In genomic region chr3:162492446-162493081, GRCh38 we compare ENCODE assay signal across 15 cellular contexts.
DNase-seq lines count a peak whose midpoint lies in the region; TF ChIP-seq lines count a peak whose summit lies in the region.
"Had no signal": no experiment of that assay in that cellular context is flagged by ENCODE, and none has a peak within 500 bp of the region (broad histone marks: within the 10 kb centered on the region; RNA-seq: fewer than 3 reads in every experiment).

No MANE protein-coding gene starts in this region.

- peaks cover 4% of the 10 kb centered on the region for H3K9me3 Mint-ChIP-seq in type B pancreatic cell

- peaks cover 3% of the 10 kb centered on the region for H3K4me1 ChIP-seq in hepatocyte (ENCODE audit: insufficient read depth)
- H3K4me1 ChIP-seq: BLaER1 treated with 17β-estradiol and CSF1 and Interleukin-3, amounts not matched to agents 10 nM and 100 nM; parathyroid adenoma; transverse colon had no signal

- WGBS in hepatocyte (ENCODE audit: low lambda C conversion rate, missing lambda C conversion rate): 64% methylated on average over 4 of the region's 4 CpGs

- no peak overlapping the region for H3K4me2 ChIP-seq in hepatocyte
- H3K4me2 ChIP-seq: BLaER1 treated with 17β-estradiol and CSF1 and Interleukin-3, amounts not matched to agents 10 nM and 100 nM had no signal

- H3K27ac ChIP-seq in AG04450 (ENCODE audit: low read depth, low read length) (peak overlapping the region; percentile 55), hepatocyte (peak overlapping the region; percentile 41)
- H3K27ac ChIP-seq: BLaER1 treated with 17β-estradiol and CSF1 and Interleukin-3, amounts not matched to agents 10 nM and 100 nM; parathyroid adenoma; transverse colon had no signal

- no peaks in the 10 kb centered on the region for H3K4me1 Mint-ChIP-seq in type B pancreatic cell (ENCODE audit: unreplicated experiment)

- no peaks in the 10 kb centered on the region for H3K27me3 ChIP-seq in AG04450 (ENCODE audit: control insufficient read depth, insufficient read depth, low read length)
- no peaks in the 10 kb centered on the region for H3K27me3 ChIP-seq in hepatocyte
- H3K27me3 ChIP-seq: BLaER1 treated with 17β-estradiol and CSF1 and Interleukin-3, amounts not matched to agents 10 nM and 100 nM; transverse colon had no signal

- no peaks in the 10 kb centered on the region for H3K27me3 Mint-ChIP-seq in type B pancreatic cell

- DNase-seq in AG04450 (ENCODE audit: low read depth, low spot score): peak; percentile 33
- peak; percentile 81 for DNase-seq in HS-27A (ENCODE audit: low read depth)
- DNase-seq in astrocyte of the cerebellum (ENCODE audit: low read depth): peak; percentile 27
- no peak for DNase-seq in hepatocyte (ENCODE audit: low spot score)
- DNase-seq in cerebellar cortex (ENCODE audit: low spot score): no peak
- DNase-seq in NCI-H2029 (lab: John Stamatoyannopoulos, UW): no peak
- no peak for DNase-seq in type B pancreatic cell (ENCODE audit: extremely low spot score, unreplicated experiment)
- no peak for DNase-seq in SHP77 treated with DMSO at 0.1 percent for 48 hours (lab: John Stamatoyannopoulos, UW)
- DNase-seq: activated naive CD4-positive, alpha-beta T cell; caudate nucleus; Kasumi-1; NCI-H2107; transverse colon had no signal

- no peaks in the 10 kb centered on the region for H3K79me2 ChIP-seq in hepatocyte
- H3K79me2 ChIP-seq: parathyroid adenoma had no signal

- H3K4me3 ChIP-seq in AG04450 (ENCODE audit: low read depth, low read length) (no peak overlapping the region; the same call in 1 of the 2 replicates), astrocyte of the cerebellum (ENCODE audit: low read depth, low read length) (no peak overlapping the region), hepatocyte (no peak overlapping the region)
- H3K4me3 ChIP-seq: BLaER1 treated with 17β-estradiol and CSF1 and Interleukin-3, amounts not matched to agents 10 nM and 100 nM; transverse colon had no signal

- no peak overlapping the region for H2AFZ ChIP-seq in hepatocyte
- H2AFZ ChIP-seq: parathyroid adenoma had no signal

- POLR2A ChIA-PET in AG04450 (lab: Yijun Ruan, JAX): no interaction called here

- CTCF ChIA-PET in AG04450 (lab: Charles Lee): no interaction called here

- H3K9me2 ChIP-seq in hepatocyte (replicated peaks; ENCODE audit: insufficient read depth): no peaks in the 10 kb centered on the region

- H3K9me3 ChIP-seq in AG04450 (ENCODE audit: control insufficient read depth, insufficient read depth, low read length): no peaks in the 10 kb centered on the region
- no peaks in the 10 kb centered on the region for H3K9me3 ChIP-seq in hepatocyte (ENCODE audit: low read depth)
- H3K9me3 ChIP-seq: BLaER1 treated with 17β-estradiol and CSF1 and Interleukin-3, amounts not matched to agents 10 nM and 100 nM; transverse colon had no signal

- no peaks in the 10 kb centered on the region for H3K36me3 ChIP-seq in hepatocyte (replicated peaks; ENCODE audit: insufficient read depth, low read depth)
- H3K36me3 ChIP-seq: BLaER1 treated with 17β-estradiol and CSF1 and Interleukin-3, amounts not matched to agents 10 nM and 100 nM; transverse colon had no signal

- TF ChIP-seq CTCF in AG04450 (IDR thresholded peaks at IDR 0.05; ENCODE audit: low read depth, low read length) (no peak), astrocyte of the cerebellum (IDR thresholded peaks at IDR 0.05; ENCODE audit: low read depth, low read length, missing control alignments) (no peak), hepatocyte (IDR thresholded peaks at IDR 0.05; ENCODE audit: poor library complexity) (no peak), type B pancreatic cell (conservative IDR thresholded peaks at IDR 0.05) (no peak)

- H3K27ac Mint-ChIP-seq in type B pancreatic cell: no peak overlapping the region

- no peaks in the 10 kb centered on the region for H4K20me1 ChIP-seq in hepatocyte (ENCODE audit: insufficient read depth, poor library complexity, severe bottlenecking)
- H4K20me1 ChIP-seq: BLaER1 treated with 17β-estradiol and CSF1 and Interleukin-3, amounts not matched to agents 10 nM and 100 nM had no signal

- H3K4me3 Mint-ChIP-seq in type B pancreatic cell: no peak overlapping the region

- in situ Hi-C loops in astrocyte of the cerebellum (cut with HindIII; ENCODE audit: low sequenced_read_pairs): no loop called here

- no peaks in the 10 kb centered on the region for H3K36me3 Mint-ChIP-seq in type B pancreatic cell

Comparison
In these comparisons a context has a peak if more than half of its experiments do, and no peak if none do; other contexts are left out.
1. DNase-seq: peak in AG04450 (single experiment), HS-27A (single experiment) and astrocyte of the cerebellum (single experiment); none in hepatocyte (single experiment), cerebellar cortex (single experiment), NCI-H2029 (single experiment), type B pancreatic cell (single experiment) and SHP77 treated with DMSO at 0.1 percent for 48 hours (single experiment).